ENCODE assay signal across 1 cellular context in genomic region chr20:35697696-35698297, GRCh38.
TF ChIP-seq lines count a peak whose summit lies in the region.

No MANE protein-coding gene starts in this region.

TF ChIP-seq in IMR-90, 13 proteins besides CTCF, POLR2A, EP300 and RAD21:
- TF ChIP-seq USF2 (IDR thresholded peaks at IDR 0.05; ENCODE audit: low read depth, low read length) = no peak
- no peak for TF ChIP-seq BHLHE40 (IDR thresholded peaks at IDR 0.05; ENCODE audit: low read depth, low read length)
- no peak for TF ChIP-seq FOS (IDR thresholded peaks at IDR 0.05; ENCODE audit: low read depth, low read length)
- TF ChIP-seq CEBPB (IDR thresholded peaks at IDR 0.05; ENCODE audit: low read depth, low read length) = no peak
- TF ChIP-seq NFE2L2 (IDR thresholded peaks at IDR 0.05; ENCODE audit: low read depth, low read length) = no peak
- no peak for TF ChIP-seq CHD1 (IDR thresholded peaks at IDR 0.05; ENCODE audit: low read depth, low read length)
- no peak for TF ChIP-seq MXI1 (IDR thresholded peaks at IDR 0.05; ENCODE audit: borderline replicate concordance, low read depth, low read length)
